Comparison of ENCODE assay signal across 11 cellular contexts in genomic region chrX:37876716-37877115, GRCh38.
"Had no signal": no experiment of that assay in that cellular context is flagged by ENCODE, and none has a peak within 500 bp of the region (broad histone marks: within the 10 kb centered on the region; RNA-seq: fewer than 3 reads in every experiment).

No MANE protein-coding gene starts in this region.

- H3K4me3 ChIP-seq: GM23248, GM23338, HAP-1 had no signal

- H3K4me2 ChIP-seq: GM23338 had no signal

- H3K9me3 ChIP-seq: HAP-1 had no signal

- H3K4me1 Mint-ChIP-seq: GM23338, H9 had no signal

- H3K4me1 ChIP-seq: HAP-1 had no signal

- H3K9me3 Mint-ChIP-seq: GM23338, HFFc6 had no signal

- DNase-seq: GM23248, GOT3, H7, H9, HCEC 1CT, HFFc6 had no signal

- H2AFZ ChIP-seq: GM23248, GM23338 had no signal

- H3K27ac Mint-ChIP-seq: GM23338, H9, HFFc6 had no signal

- H3K36me3 ChIP-seq: HAP-1 had no signal

- H3K9ac ChIP-seq: GM23248 had no signal

- FAIRE-seq: H1, H54 had no signal

- ATAC-seq: GM23338, HCT116 had no signal

- H3K27ac ChIP-seq: GM23248 had no signal

- H3K4me3 Mint-ChIP-seq: GM23338, H9, HFFc6 had no signal
